Comparison of ENCODE assay signal across 1 cellular context in the genomic region with DNA sequence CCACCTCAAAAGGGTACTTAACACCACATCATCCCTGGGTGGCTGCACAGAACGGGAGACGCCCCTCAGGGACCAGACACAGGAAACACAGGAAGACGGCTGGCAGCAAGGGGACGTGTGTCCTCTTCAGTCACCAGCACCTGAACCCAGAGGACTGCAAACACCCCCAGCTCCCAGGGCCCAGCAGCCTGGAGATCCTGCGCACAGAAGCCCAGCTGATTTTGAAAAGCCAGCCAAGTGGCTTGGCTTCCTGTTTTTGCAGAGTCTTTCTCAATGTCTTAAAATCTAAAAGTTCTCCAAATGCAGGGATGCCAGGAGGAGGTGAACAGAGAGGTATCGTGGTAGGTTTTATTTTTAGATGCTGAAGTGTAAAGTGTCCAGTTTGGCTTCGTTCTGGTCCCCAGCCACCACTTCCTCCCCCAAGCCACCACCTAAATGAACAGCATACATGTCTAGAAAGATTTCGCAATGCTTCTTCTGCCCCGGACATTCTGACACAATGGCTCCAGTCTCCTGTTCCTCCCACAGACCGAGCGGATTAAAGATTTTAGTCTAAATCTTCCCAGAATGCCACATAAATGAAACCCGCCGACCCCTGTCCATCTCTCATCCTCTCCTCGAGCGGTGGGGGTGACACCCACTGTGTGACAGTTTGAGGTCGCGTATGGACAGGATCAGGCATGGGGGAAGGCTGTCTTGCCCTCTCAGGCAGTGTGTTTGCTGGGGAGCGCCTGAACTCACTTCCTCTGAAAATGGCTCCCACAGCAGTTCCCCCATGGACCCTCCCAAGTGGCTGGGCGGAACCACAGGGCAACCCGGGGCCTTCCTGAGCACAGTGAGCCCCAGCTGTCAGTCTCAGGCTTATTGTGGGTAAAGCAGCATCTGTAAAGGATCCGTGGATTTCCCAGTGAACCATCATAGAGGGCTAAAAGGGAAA.
A peak's percentile ranks its signal among the peaks of the same experiment; 100 is the strongest.
TF ChIP-seq lines count a peak whose summit lies in the region.

No MANE protein-coding gene starts in this region.

TF ChIP-seq in GM12878, 131 proteins besides CTCF, POLR2A, EP300 and RAD21 (continued from another document and continues in another):
- TF ChIP-seq, protein P1, sequence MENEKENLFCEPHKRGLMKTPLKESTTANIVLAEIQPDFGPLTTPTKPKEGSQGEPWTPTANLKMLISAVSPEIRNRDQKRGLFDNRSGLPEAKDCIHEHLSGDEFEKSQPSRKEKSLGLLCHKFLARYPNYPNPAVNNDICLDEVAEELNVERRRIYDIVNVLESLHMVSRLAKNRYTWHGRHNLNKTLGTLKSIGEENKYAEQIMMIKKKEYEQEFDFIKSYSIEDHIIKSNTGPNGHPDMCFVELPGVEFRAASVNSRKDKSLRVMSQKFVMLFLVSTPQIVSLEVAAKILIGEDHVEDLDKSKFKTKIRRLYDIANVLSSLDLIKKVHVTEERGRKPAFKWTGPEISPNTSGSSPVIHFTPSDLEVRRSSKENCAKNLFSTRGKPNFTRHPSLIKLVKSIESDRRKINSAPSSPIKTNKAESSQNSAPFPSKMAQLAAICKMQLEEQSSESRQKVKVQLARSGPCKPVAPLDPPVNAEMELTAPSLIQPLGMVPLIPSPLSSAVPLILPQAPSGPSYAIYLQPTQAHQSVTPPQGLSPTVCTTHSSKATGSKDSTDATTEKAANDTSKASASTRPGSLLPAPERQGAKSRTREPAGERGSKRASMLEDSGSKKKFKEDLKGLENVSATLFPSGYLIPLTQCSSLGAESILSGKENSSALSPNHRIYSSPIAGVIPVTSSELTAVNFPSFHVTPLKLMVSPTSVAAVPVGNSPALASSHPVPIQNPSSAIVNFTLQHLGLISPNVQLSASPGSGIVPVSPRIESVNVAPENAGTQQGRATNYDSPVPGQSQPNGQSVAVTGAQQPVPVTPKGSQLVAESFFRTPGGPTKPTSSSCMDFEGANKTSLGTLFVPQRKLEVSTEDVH (IDR thresholded peaks at IDR 0.05; ENCODE audit: low read depth, partially characterized antibody), result no peak
- no peak for TF ChIP-seq NFIC (IDR thresholded peaks at IDR 0.05; ENCODE audit: low read depth, low read length)
- TF ChIP-seq GATAD2B (conservative IDR thresholded peaks at IDR 0.05; ENCODE audit: low read depth), result 0 out of 2 replicates have a peak, but pooled peaks have one; percentile 29
- no peak for TF ChIP-seq ATF7 (IDR thresholded peaks at IDR 0.05; ENCODE audit: low read depth)
- TF ChIP-seq, protein P2, sequence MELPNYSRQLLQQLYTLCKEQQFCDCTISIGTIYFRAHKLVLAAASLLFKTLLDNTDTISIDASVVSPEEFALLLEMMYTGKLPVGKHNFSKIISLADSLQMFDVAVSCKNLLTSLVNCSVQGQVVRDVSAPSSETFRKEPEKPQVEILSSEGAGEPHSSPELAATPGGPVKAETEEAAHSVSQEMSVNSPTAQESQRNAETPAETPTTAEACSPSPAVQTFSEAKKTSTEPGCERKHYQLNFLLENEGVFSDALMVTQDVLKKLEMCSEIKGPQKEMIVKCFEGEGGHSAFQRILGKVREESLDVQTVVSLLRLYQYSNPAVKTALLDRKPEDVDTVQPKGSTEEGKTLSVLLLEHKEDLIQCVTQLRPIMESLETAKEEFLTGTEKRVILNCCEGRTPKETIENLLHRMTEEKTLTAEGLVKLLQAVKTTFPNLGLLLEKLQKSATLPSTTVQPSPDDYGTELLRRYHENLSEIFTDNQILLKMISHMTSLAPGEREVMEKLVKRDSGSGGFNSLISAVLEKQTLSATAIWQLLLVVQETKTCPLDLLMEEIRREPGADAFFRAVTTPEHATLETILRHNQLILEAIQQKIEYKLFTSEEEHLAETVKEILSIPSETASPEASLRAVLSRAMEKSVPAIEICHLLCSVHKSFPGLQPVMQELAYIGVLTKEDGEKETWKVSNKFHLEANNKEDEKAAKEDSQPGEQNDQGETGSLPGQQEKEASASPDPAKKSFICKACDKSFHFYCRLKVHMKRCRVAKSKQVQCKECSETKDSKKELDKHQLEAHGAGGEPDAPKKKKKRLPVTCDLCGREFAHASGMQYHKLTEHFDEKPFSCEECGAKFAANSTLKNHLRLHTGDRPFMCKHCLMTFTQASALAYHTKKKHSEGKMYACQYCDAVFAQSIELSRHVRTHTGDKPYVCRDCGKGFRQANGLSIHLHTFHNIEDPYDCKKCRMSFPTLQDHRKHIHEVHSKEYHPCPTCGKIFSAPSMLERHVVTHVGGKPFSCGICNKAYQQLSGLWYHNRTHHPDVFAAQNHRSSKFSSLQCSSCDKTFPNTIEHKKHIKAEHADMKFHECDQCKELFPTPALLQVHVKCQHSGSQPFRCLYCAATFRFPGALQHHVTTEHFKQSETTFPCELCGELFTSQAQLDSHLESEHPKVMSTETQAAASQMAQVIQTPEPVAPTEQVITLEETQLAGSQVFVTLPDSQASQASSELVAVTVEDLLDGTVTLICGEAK (IDR thresholded peaks at IDR 0.05; ENCODE audit: borderline replicate concordance), result no peak
- TF ChIP-seq ZNF24 (IDR thresholded peaks at IDR 0.05), result no peak
- TF ChIP-seq, protein P3, sequence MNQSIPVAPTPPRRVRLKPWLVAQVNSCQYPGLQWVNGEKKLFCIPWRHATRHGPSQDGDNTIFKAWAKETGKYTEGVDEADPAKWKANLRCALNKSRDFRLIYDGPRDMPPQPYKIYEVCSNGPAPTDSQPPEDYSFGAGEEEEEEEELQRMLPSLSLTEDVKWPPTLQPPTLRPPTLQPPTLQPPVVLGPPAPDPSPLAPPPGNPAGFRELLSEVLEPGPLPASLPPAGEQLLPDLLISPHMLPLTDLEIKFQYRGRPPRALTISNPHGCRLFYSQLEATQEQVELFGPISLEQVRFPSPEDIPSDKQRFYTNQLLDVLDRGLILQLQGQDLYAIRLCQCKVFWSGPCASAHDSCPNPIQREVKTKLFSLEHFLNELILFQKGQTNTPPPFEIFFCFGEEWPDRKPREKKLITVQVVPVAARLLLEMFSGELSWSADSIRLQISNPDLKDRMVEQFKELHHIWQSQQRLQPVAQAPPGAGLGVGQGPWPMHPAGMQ (IDR thresholded peaks at IDR 0.05; ENCODE audit: borderline replicate concordance), result no peak
- TF ChIP-seq STAT3 (IDR thresholded peaks at IDR 0.05; ENCODE audit: low read depth, low read length), result no peak
- TF ChIP-seq CREM (IDR thresholded peaks at IDR 0.05; ENCODE audit: low read depth), result no peak
- TF ChIP-seq PAX5 (IDR thresholded peaks at IDR 0.05; ENCODE audit: borderline replicate concordance, low read depth, low read length), result no peak
- TF ChIP-seq, protein P4, sequence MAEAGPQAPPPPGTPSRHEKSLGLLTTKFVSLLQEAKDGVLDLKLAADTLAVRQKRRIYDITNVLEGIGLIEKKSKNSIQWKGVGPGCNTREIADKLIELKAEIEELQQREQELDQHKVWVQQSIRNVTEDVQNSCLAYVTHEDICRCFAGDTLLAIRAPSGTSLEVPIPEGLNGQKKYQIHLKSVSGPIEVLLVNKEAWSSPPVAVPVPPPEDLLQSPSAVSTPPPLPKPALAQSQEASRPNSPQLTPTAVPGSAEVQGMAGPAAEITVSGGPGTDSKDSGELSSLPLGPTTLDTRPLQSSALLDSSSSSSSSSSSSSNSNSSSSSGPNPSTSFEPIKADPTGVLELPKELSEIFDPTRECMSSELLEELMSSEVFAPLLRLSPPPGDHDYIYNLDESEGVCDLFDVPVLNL (IDR thresholded peaks at IDR 0.05; ENCODE audit: low read depth, low read length), result no peak
- TF ChIP-seq GABPA (IDR thresholded peaks at IDR 0.05; ENCODE audit: low read depth), result no peak
- TF ChIP-seq EED (IDR thresholded peaks at IDR 0.05; ENCODE audit: low read depth), result peak; percentile 60; the same call in 1 of the 2 replicates
- TF ChIP-seq DPF2 (IDR thresholded peaks at IDR 0.05), result no peak
- TF ChIP-seq TARDBP (IDR thresholded peaks at IDR 0.05; ENCODE audit: borderline replicate concordance), result no peak
- TF ChIP-seq CBFB (IDR thresholded peaks at IDR 0.05; ENCODE audit: low read depth), result no peak
- no peak for TF ChIP-seq BHLHE40 (IDR thresholded peaks at IDR 0.05; ENCODE audit: borderline replicate concordance in 1 of 2, low read depth in 2 of 2, low read length in 1 of 2)
- no peak for TF ChIP-seq TCF7 (IDR thresholded peaks at IDR 0.05; ENCODE audit: borderline replicate concordance)
- 0 out of 2 replicates have a peak, but pooled peaks have one; percentile 35 for TF ChIP-seq MXI1 (IDR thresholded peaks at IDR 0.05; ENCODE audit: low read depth, low read length)
- TF ChIP-seq ETV6 (conservative IDR thresholded peaks at IDR 0.05 in 1 of 2, IDR thresholded peaks at IDR 0.05 in 1 of 2; ENCODE audit: borderline replicate concordance in 1 of 2, low read depth in 1 of 2), result no peak
- TF ChIP-seq, protein P5, sequence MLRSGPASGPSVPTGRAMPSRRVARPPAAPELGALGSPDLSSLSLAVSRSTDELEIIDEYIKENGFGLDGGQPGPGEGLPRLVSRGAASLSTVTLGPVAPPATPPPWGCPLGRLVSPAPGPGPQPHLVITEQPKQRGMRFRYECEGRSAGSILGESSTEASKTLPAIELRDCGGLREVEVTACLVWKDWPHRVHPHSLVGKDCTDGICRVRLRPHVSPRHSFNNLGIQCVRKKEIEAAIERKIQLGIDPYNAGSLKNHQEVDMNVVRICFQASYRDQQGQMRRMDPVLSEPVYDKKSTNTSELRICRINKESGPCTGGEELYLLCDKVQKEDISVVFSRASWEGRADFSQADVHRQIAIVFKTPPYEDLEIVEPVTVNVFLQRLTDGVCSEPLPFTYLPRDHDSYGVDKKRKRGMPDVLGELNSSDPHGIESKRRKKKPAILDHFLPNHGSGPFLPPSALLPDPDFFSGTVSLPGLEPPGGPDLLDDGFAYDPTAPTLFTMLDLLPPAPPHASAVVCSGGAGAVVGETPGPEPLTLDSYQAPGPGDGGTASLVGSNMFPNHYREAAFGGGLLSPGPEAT (IDR thresholded peaks at IDR 0.05; ENCODE audit: low read depth), result no peak
- TF ChIP-seq, protein P6, sequence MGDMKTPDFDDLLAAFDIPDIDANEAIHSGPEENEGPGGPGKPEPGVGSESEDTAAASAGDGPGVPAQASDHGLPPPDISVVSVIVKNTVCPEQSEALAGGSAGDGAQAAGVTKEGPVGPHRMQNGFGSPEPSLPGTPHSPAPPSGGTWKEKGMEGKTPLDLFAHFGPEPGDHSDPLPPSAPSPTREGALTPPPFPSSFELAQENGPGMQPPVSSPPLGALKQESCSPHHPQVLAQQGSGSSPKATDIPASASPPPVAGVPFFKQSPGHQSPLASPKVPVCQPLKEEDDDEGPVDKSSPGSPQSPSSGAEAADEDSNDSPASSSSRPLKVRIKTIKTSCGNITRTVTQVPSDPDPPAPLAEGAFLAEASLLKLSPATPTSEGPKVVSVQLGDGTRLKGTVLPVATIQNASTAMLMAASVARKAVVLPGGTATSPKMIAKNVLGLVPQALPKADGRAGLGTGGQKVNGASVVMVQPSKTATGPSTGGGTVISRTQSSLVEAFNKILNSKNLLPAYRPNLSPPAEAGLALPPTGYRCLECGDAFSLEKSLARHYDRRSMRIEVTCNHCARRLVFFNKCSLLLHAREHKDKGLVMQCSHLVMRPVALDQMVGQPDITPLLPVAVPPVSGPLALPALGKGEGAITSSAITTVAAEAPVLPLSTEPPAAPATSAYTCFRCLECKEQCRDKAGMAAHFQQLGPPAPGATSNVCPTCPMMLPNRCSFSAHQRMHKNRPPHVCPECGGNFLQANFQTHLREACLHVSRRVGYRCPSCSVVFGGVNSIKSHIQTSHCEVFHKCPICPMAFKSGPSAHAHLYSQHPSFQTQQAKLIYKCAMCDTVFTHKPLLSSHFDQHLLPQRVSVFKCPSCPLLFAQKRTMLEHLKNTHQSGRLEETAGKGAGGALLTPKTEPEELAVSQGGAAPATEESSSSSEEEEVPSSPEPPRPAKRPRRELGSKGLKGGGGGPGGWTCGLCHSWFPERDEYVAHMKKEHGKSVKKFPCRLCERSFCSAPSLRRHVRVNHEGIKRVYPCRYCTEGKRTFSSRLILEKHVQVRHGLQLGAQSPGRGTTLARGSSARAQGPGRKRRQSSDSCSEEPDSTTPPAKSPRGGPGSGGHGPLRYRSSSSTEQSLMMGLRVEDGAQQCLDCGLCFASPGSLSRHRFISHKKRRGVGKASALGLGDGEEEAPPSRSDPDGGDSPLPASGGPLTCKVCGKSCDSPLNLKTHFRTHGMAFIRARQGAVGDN (IDR thresholded peaks at IDR 0.05), result peak; percentile 39; the same call in 1 of the 2 replicates
- peak; percentile 74 for TF ChIP-seq YY1 (IDR thresholded peaks at IDR 0.05; ENCODE audit: low read depth, low read length)
- 0 out of 2 replicates have a peak, but pooled peaks have one; percentile 21 for TF ChIP-seq NR2F1 (conservative IDR thresholded peaks at IDR 0.05)
- TF ChIP-seq ZZZ3 (IDR thresholded peaks at IDR 0.05; ENCODE audit: control insufficient read depth, insufficient read length, low read depth), result no peak
- TF ChIP-seq, protein P7, sequence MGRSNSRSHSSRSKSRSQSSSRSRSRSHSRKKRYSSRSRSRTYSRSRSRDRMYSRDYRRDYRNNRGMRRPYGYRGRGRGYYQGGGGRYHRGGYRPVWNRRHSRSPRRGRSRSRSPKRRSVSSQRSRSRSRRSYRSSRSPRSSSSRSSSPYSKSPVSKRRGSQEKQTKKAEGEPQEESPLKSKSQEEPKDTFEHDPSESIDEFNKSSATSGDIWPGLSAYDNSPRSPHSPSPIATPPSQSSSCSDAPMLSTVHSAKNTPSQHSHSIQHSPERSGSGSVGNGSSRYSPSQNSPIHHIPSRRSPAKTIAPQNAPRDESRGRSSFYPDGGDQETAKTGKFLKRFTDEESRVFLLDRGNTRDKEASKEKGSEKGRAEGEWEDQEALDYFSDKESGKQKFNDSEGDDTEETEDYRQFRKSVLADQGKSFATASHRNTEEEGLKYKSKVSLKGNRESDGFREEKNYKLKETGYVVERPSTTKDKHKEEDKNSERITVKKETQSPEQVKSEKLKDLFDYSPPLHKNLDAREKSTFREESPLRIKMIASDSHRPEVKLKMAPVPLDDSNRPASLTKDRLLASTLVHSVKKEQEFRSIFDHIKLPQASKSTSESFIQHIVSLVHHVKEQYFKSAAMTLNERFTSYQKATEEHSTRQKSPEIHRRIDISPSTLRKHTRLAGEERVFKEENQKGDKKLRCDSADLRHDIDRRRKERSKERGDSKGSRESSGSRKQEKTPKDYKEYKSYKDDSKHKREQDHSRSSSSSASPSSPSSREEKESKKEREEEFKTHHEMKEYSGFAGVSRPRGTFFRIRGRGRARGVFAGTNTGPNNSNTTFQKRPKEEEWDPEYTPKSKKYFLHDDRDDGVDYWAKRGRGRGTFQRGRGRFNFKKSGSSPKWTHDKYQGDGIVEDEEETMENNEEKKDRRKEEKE (IDR thresholded peaks at IDR 0.05), result no peak
